ENCODE assay signal across 8 cellular contexts in genomic region chr9:91714020-91714721, GRCh38.
DNase-seq lines count a peak whose midpoint lies in the region; ATAC-seq and TF ChIP-seq lines count a peak whose summit lies in the region.

No MANE protein-coding gene starts in this region.

- H4K91ac ChIP-seq in trophoblast cell (ENCODE audit: low read depth, low read length) = no peak overlapping the region

- peak overlapping the region; percentile 59 for H3K4me2 ChIP-seq in trophoblast cell (ENCODE audit: low read length)

- H3K36me3 ChIP-seq in Caco-2 (ENCODE audit: control insufficient read depth, insufficient read depth, low read length) = no peaks in the 10 kb centered on the region
- H3K36me3 ChIP-seq in trophoblast cell (ENCODE audit: control insufficient read depth in 1 of 2, insufficient read depth in 2 of 2, low read length in 2 of 2) = no peaks in the 10 kb centered on the region

- H3K23ac ChIP-seq in trophoblast cell (ENCODE audit: low read length) = no peak overlapping the region

- ATAC-seq in GM21786 (IDR thresholded peaks at IDR 0.05; ENCODE audit: unreplicated experiment) (peak; percentile 31), SK-N-SH treated with all-trans-retinoic acid at 6 μM for 48 hours (peak; percentile 91)

- intact Hi-C loops in Caco-2 (cut with micrococcal nuclease; ENCODE audit: unreplicated experiment) = no loop called here

- H2BK120ac ChIP-seq in trophoblast cell (ENCODE audit: insufficient read depth, low read length, poor library complexity) = no peak overlapping the region

- TF ChIP-seq CTCF in Caco-2 (IDR thresholded peaks at IDR 0.05; ENCODE audit: insufficient read depth in 1 of 2, low read depth in 1 of 2, low read length in 1 of 2, severe bottlenecking in 1 of 2, unreplicated experiment in 1 of 2) (no peak), foreskin fibroblast (IDR thresholded peaks at IDR 0.05; ENCODE audit: low read depth, low read length) (no peak)

- no peak overlapping the region for H3K27ac Mint-ChIP-seq in Caco-2 (ENCODE audit: unreplicated experiment)

- H3K9me3 Mint-ChIP-seq in Caco-2 (ENCODE audit: unreplicated experiment) = no peaks in the 10 kb centered on the region

- POLR2A ChIA-PET in Caco-2 (lab: Charles Lee) = no interaction called here

- H4K12ac ChIP-seq in trophoblast cell (ENCODE audit: low read depth, low read length) = no peak overlapping the region

- DNase-seq in Caco-2 (peak; percentile 29 to 72), foreskin fibroblast (peak; percentile 16 to 67), trophoblast cell (peak in 1 of 2 donors; percentile 60), OCI-M2 (lab: John Stamatoyannopoulos, UW; ENCODE audit: unreplicated experiment) (no peak), cerebellar nuclear complex (lab: John Stamatoyannopoulos, UW) (no peak), NCI-H146 (lab: John Stamatoyannopoulos, UW) (no peak)

- no peaks in the 10 kb centered on the region for H3K4me1 ChIP-seq in Caco-2
- peaks cover 0 to 3% of the 10 kb centered on the region in 2 experiments for H3K4me1 ChIP-seq in trophoblast cell (ENCODE audit: control insufficient read depth in 1 of 2, insufficient read depth in 2 of 2, low read length in 2 of 2)

- CTCF ChIA-PET in Caco-2 (lab: Charles Lee) = interaction anchor here (0.6 kb wide), 2 partner anchors 13 to 221 kb away, joined by 3 to 5 read pairs; no protein-coding TSS in a partner anchor

- H3K79me2 ChIP-seq in trophoblast cell (ENCODE audit: control insufficient read depth, insufficient read depth, low read length, poor library complexity) = no peaks in the 10 kb centered on the region

- no TSS peak for BruUV-seq in Caco-2 (replicated peaks; lab: Mats Ljungman, UMichigan)

- no peaks in the 10 kb centered on the region for H3K4me1 Mint-ChIP-seq in Caco-2 (ENCODE audit: low read depth, unreplicated experiment)

- H4K8ac ChIP-seq in trophoblast cell (ENCODE audit: low read depth, low read length) = peak overlapping the region; percentile 11

- peak overlapping the region; percentile 27 for H3K4me3 ChIP-seq in Caco-2 (ENCODE audit: low read depth, low read length)
- peak overlapping the region; percentile 32 to 50 for H3K4me3 ChIP-seq in foreskin fibroblast (ENCODE audit: low read depth in 1 of 2, low read length in 2 of 2)
- no peak overlapping the region for H3K4me3 ChIP-seq in trophoblast cell (ENCODE audit: low read depth, low read length)

- no peak overlapping the region for H2BK5ac ChIP-seq in trophoblast cell (ENCODE audit: low read depth, low read length, poor library complexity)

- H3K9ac ChIP-seq in trophoblast cell (ENCODE audit: low read length) = no peak overlapping the region

- H3K14ac ChIP-seq in trophoblast cell (ENCODE audit: low read length) = no peak overlapping the region

- no peaks in the 10 kb centered on the region for H3K27me3 ChIP-seq in Caco-2 (replicated peaks; ENCODE audit: control insufficient read depth, insufficient read depth, low read length)
- no peaks in the 10 kb centered on the region for H3K27me3 ChIP-seq in trophoblast cell (ENCODE audit: insufficient read depth, low read length)

- no peak overlapping the region for H2AK5ac ChIP-seq in trophoblast cell (ENCODE audit: low read length)

- H3K9me3 ChIP-seq in Caco-2 (no peaks in the 10 kb centered on the region), trophoblast cell (ENCODE audit: insufficient read depth, low read depth, low read length) (peaks cover 6% of the 10 kb centered on the region)

- no peaks in the 10 kb centered on the region for H3K36me3 Mint-ChIP-seq in Caco-2 (ENCODE audit: insufficient read depth, unreplicated experiment)

- H3K18ac ChIP-seq in trophoblast cell (ENCODE audit: low read length) = no peak overlapping the region

- H2AFZ ChIP-seq in trophoblast cell (ENCODE audit: insufficient read depth, low read length, poor library complexity) = no peak overlapping the region

- no peaks in the 10 kb centered on the region for H3K27me3 Mint-ChIP-seq in Caco-2 (ENCODE audit: insufficient read depth, unreplicated experiment)

- no peaks in the 10 kb centered on the region for H3K79me1 ChIP-seq in trophoblast cell (ENCODE audit: low read length)

- peak overlapping the region; percentile 21 for H3K4me3 Mint-ChIP-seq in Caco-2 (ENCODE audit: unreplicated experiment)

- H3K27ac ChIP-seq in trophoblast cell (ENCODE audit: low read depth, low read length) = no peak overlapping the region

- no peak overlapping the region for H3K4ac ChIP-seq in trophoblast cell (ENCODE audit: low read depth, low read length)

- WGBS in trophoblast cell (ENCODE audit: extremely low coverage, insufficient coverage, insufficient read length) = no CpG with 5 or more reads among the region's 37 CpGs

- H2BK12ac ChIP-seq in trophoblast cell (ENCODE audit: low read length) = no peak overlapping the region

TF ChIP-seq in SK-N-SH treated with all-trans-retinoic acid at 6 μM for 48 hours, 23 proteins besides CTCF, POLR2A, EP300 and RAD21:
- TF ChIP-seq SNAI2 (CRISPR knock-in tag; IDR thresholded peaks at IDR 0.05) (no peak), GLIS3 (CRISPR knock-in tag; IDR thresholded peaks at IDR 0.05) (no peak)

Comparison
In these comparisons a context has a peak if more than half of its experiments do, and no peak if none do; other contexts are left out.
1. DNase-seq: peak in Caco-2 (2 of 2) and foreskin fibroblast (2 of 2); none in OCI-M2 (single experiment), cerebellar nuclear complex (0 of 2) and NCI-H146 (single experiment).